Comparison of ENCODE assay signal across 8 cellular contexts in genomic region chr5:126777257-126777973, GRCh38. TPM values are rescaled to one million over a fixed set of nuclear protein-coding genes. Genes with fewer than 3 reads are reported as not detected.
A peak's percentile ranks its signal among the peaks of the same experiment; 100 is the strongest.
DNase-seq lines count a peak whose midpoint lies in the region; ATAC-seq, FAIRE-seq and TF ChIP-seq lines count a peak whose summit lies in the region.

No MANE protein-coding gene starts in this region.

- peak overlapping the region; percentile 35; the same call in 1 of the 2 replicates for H2AFZ ChIP-seq in GM12878 (ENCODE audit: control insufficient read depth, low read depth, low read length)

- H3K27ac ChIP-seq in HUES48 (ENCODE audit: low read depth, low read length) = peak overlapping the region; percentile 99
- H3K27ac ChIP-seq in GM12878 (ENCODE audit: control insufficient read depth, insufficient read depth) = peak overlapping the region; percentile 96
- H3K27ac ChIP-seq in iPS-18a (ENCODE audit: low read length) = peak overlapping the region; percentile 98
- H3K27ac ChIP-seq in sigmoid colon = peak overlapping the region; percentile 86 to 93 (median 90)

- ATAC-seq in GM19035 (IDR thresholded peaks at IDR 0.05; ENCODE audit: unreplicated experiment) (peak; percentile 17), GM12878 (peak; percentile 27), GM21529 (IDR thresholded peaks at IDR 0.05; ENCODE audit: unreplicated experiment) (no peak)

- H3K4me1 ChIP-seq in HUES48 (ENCODE audit: control insufficient read depth, insufficient read depth, low read length) (peaks cover 21% of the 10 kb centered on the region), GM12878 (ENCODE audit: control insufficient read depth, insufficient read depth, low read length) (no peaks in the 10 kb centered on the region), iPS-18a (ENCODE audit: control insufficient read depth, low read depth, low read length) (peaks cover 15% of the 10 kb centered on the region), sigmoid colon (peaks cover 0 to 20% (median 11%) of the 10 kb centered on the region in 4 donors)

- H3K36me3 ChIP-seq in HUES48 (ENCODE audit: control insufficient read depth, insufficient read depth, low read length) = 0 out of 2 replicates have a peak, but pooled peaks cover 2% of the 10 kb centered on the region
- peaks cover 0 to 3% of the 10 kb centered on the region in 2 experiments; a peak in 1 of 4 replicates for H3K36me3 ChIP-seq in GM12878 (ENCODE audit: control insufficient read depth in 2 of 2, insufficient read depth in 2 of 2, low read length in 1 of 2)
- H3K36me3 ChIP-seq in iPS-18a (ENCODE audit: control insufficient read depth, low read depth, low read length) = peaks cover 8% of the 10 kb centered on the region
- H3K36me3 ChIP-seq in sigmoid colon = no peaks in the 10 kb centered on the region

- TF ChIP-seq EP300 in GM12878 (IDR thresholded peaks at IDR 0.05; ENCODE audit: borderline replicate concordance in 1 of 2, control insufficient read depth in 1 of 2, low read depth in 2 of 2, low read length in 2 of 2) = no peak
- TF ChIP-seq EP300 in sigmoid colon (IDR thresholded peaks at IDR 0.05) = no peak

- TF ChIP-seq POLR2A in GM12878 (IDR thresholded peaks at IDR 0.05; ENCODE audit: low read depth, low read length) = peak; percentile 87
- no peak for TF ChIP-seq POLR2A in sigmoid colon (IDR thresholded peaks at IDR 0.05)

- H3K9ac ChIP-seq in HUES48 (ENCODE audit: low read depth, low read length) (peak overlapping the region; percentile 99), GM12878 (ENCODE audit: control insufficient read depth, insufficient read depth, low read length) (peak overlapping the region; percentile 98), iPS-18a (ENCODE audit: low read length) (peak overlapping the region; percentile 100)

- POLR2A ChIA-PET in GM12878 (lab: Charles Lee) = interaction anchor here (0.6 to 9.6 kb wide), 25 partner anchors 9 to 252 kb away, joined by 3 to 140 read pairs (median 8); no protein-coding TSS in a partner anchor

- peak overlapping the region; percentile 45 for H3K4me2 ChIP-seq in GM12878 (ENCODE audit: control insufficient read depth, insufficient read depth)

- RAD21 ChIA-PET in GM12878 (lab: Charles Lee; ENCODE audit: unreplicated experiment) = interaction anchor here (0.6 to 9.6 kb wide), 36 partner anchors 8 to 716 kb away, joined by 3 to 306 read pairs (median 4); partner anchors contain the start of gene PHAX

- SMC1A ChIA-PET in GM12878 (lab: Charles Lee; ENCODE audit: uncharacterized antibody, unreplicated experiment) = interaction anchor here (0.6 to 10.7 kb wide), 22 partner anchors 8 to 120 kb away, joined by 3 to 441 read pairs (median 6); no protein-coding TSS in a partner anchor

- H3K27me3 ChIP-seq in HUES48 (ENCODE audit: control insufficient read depth, insufficient read depth, low read length) (no peaks in the 10 kb centered on the region), GM12878 (replicated peaks in 1 of 2; ENCODE audit: control insufficient read depth in 2 of 2, insufficient read depth in 2 of 2, low read length in 1 of 2) (no peaks in the 10 kb centered on the region), iPS-18a (ENCODE audit: control insufficient read depth, insufficient read depth, low read length) (no peaks in the 10 kb centered on the region), sigmoid colon (no peaks in the 10 kb centered on the region)

- intact Hi-C loops in GM12878 (cut with micrococcal nuclease; ENCODE audit: unreplicated experiment) (loop anchor here (2.0 to 10.0 kb wide), 4 partner anchors 45 to 333 kb away; no protein-coding TSS in a partner anchor), sigmoid colon (cut with DNase I) (loop anchor here (5.0 kb wide), 1 partner anchor 255 kb away; the partner anchor contains the start of gene MARCHF3)

- in situ Hi-C loops in GM12878 (cut with MboI) = loop anchor here (5.0 kb wide), 1 partner anchor 100 kb away; no protein-coding TSS in a partner anchor

- FAIRE-seq in GM12878 (lab: Jason Lieb, UNC) = no peak

- BruUV-seq in GM12878 (replicated peaks; lab: Mats Ljungman, UMichigan) = TSS peak; percentile 66

- peaks cover 55% of the 10 kb centered on the region for H3K79me2 ChIP-seq in GM12878 (ENCODE audit: control insufficient read depth, insufficient read depth, low read length)

- TF ChIP-seq CTCF in GM12878 (IDR thresholded peaks at IDR 0.05 in 2 of 3, conservative IDR thresholded peaks at IDR 0.05 in 1 of 3; ENCODE audit: control insufficient read depth in 2 of 3, extremely low read depth in 1 of 3, insufficient read depth in 1 of 3, low read depth in 3 of 3, low read length in 3 of 3) (peak in 1 of 3 experiments; percentile 13; a peak in 2 of 6 replicates), sigmoid colon (IDR thresholded peaks at IDR 0.05) (no peak)

- no peak for TF ChIP-seq RAD21 in GM12878 (IDR thresholded peaks at IDR 0.05; ENCODE audit: insufficient read depth, low read depth, low read length)

- CTCF ChIA-PET in GM12878 (lab: Yijun Ruan, JAX) = interaction anchor here (0.9 to 10.4 kb wide), 17 partner anchors 9 to 195 kb away, joined by 3 to 445 read pairs (median 10); no protein-coding TSS in a partner anchor

- H3K4me3 ChIP-seq in HUES48 (ENCODE audit: low read depth, low read length) = peak overlapping the region; percentile 100
- H3K4me3 ChIP-seq in GM12878 = peak overlapping the region; percentile 96
- H3K4me3 ChIP-seq in iPS-18a (ENCODE audit: low read length) = peak overlapping the region; percentile 78
- H3K4me3 ChIP-seq in sigmoid colon = peak overlapping the region; percentile 54 to 77 (median 68)

- WGBS in GM12878 (ENCODE audit: insufficient coverage, insufficient replicate concordance, low lambda C conversion rate, missing lambda C conversion rate) = 1% methylated on average over 89 of the region's 93 CpGs
- WGBS in sigmoid colon, 2 donors = 0% methylated on average over 93 of the region's 93 CpGs

- peaks cover 4% of the 10 kb centered on the region; the same call in 1 of the 2 replicates for H4K20me1 ChIP-seq in GM12878 (ENCODE audit: control insufficient read depth, insufficient read depth)

- DNase-seq in Ammon's horn (ENCODE audit: low spot score) (peak; percentile 73), T-helper 9 cell (peak; percentile 43), GM12878 (ENCODE audit: low read depth, low spot score) (no peak), sigmoid colon (peak; percentile 70)

- H3K9me3 ChIP-seq in HUES48 (ENCODE audit: control insufficient read depth, insufficient read depth, low read length) = no peaks in the 10 kb centered on the region
- no peaks in the 10 kb centered on the region for H3K9me3 ChIP-seq in GM12878 (replicated peaks; ENCODE audit: control insufficient read depth, insufficient read depth, low read length)
- H3K9me3 ChIP-seq in iPS-18a (ENCODE audit: control insufficient read depth, low read depth, low read length) = no peaks in the 10 kb centered on the region
- no peaks in the 10 kb centered on the region for H3K9me3 ChIP-seq in sigmoid colon

TF ChIP-seq in GM12878, 131 proteins besides CTCF, POLR2A, EP300 and RAD21 (continues in another document):
- 0 out of 2 replicates have a peak, but pooled peaks have one; percentile 12 for TF ChIP-seq PAX5 (IDR thresholded peaks at IDR 0.05; ENCODE audit: borderline replicate concordance, low read depth, low read length)
- no peak for TF ChIP-seq PKNOX1 (IDR thresholded peaks at IDR 0.05)
- no peak for TF ChIP-seq HSF1 (IDR thresholded peaks at IDR 0.05; ENCODE audit: low read depth, low read length)

RNA-seq across cellular contexts. Expression of gene LMNB1, which starts 0.5 kb away (rescaled TPM):
- total RNA-seq in GM12878 (2013; cell fraction: nucleolus; rRNA removed) = 67.3 and 80.0 TPM in 2 replicates
- 116 and 123 TPM in 2 replicates for total RNA-seq in GM12878 (2014; rRNA removed)
- 150 and 152 TPM in 2 replicates for total RNA-seq in GM12878 (2014; rRNA removed; fragmentation: Illumina TruSeq; extraction: Trizol)
- 179 and 185 TPM in 2 replicates for total RNA-seq in GM12878 (2021)
- 48.5 TPM for polyA plus RNA-seq in GM12878 (2011; ENCODE audit: low read depth)
- 69.2 and 99.2 TPM in 2 replicates for polyA plus RNA-seq in GM12878 (2011; rRNA removed)
- polyA plus RNA-seq in GM12878 (2011; cell fraction: cytosol; rRNA removed) = 65.5 and 85.2 TPM in 2 replicates
- polyA plus RNA-seq in GM12878 (2011; cell fraction: nucleus; rRNA removed) = 44.1 and 80.2 TPM in 2 replicates
- 57.2 and 75.7 TPM in 2 replicates for polyA plus RNA-seq in GM12878 (2012)
- polyA plus RNA-seq in GM12878 (2014; fragmentation: Illumina TruSeq; extraction: Trizol) = 176 and 215 TPM in 2 replicates
- 1 to 10 TPM; 7.0 to 7.1 TPM for polyA plus RNA-seq in GM12878 (2014; fragmentation: Nextera tagmentation; extraction: Ambion mirVana)
- 104 and 110 TPM in 2 replicates for polyA plus RNA-seq in GM12878 (2014; rRNA removed)
- 10 to 100 TPM; 29.5 to 31.3 TPM for polyA plus RNA-seq in GM12878 (2016; fragmentation: Nextera tagmentation; extraction: Ambion mirVana)
- polyA minus RNA-seq in GM12878 (2011; rRNA and poly(A)+ RNA removed) = 34.5 and 57.8 TPM in 2 replicates
- polyA minus RNA-seq in GM12878 (2011; cell fraction: cytosol; rRNA and poly(A)+ RNA removed) = 49.6 and 64.8 TPM in 2 replicates
- polyA minus RNA-seq in GM12878 (2011; cell fraction: nucleus; rRNA and poly(A)+ RNA removed) = 31.9 and 78.0 TPM in 2 replicates
- 10 to 100 TPM in 1 of 4 donors, 1 to 10 TPM in 3; 1.5 to 14.8 (median 5.8) TPM for total RNA-seq in sigmoid colon
- 10 to 100 TPM in 2 of 3 donors, 1 to 10 TPM in 1; 9.0 to 53.5 (median 15.0) TPM for polyA plus RNA-seq in sigmoid colon

Comparison
In these comparisons a context has a peak if more than half of its experiments do, and no peak if none do; other contexts are left out.
1. RNA of gene LMNB1, which starts 0.5 kb away (total RNA-seq): 67.3 to 185 TPM in GM12878; 1.5 to 14.8 TPM in sigmoid colon; every median in the first group is over 4 times any median in the second.
2. Peak in every context shown above with its lines, with median percentiles within 50 percentile points of each other: H3K27ac ChIP-seq, H3K4me3 ChIP-seq and H3K9ac ChIP-seq.